Comparison of ENCODE assay signal across 17 cellular contexts in genomic region chr5:176780951-176781350, GRCh38. TPM values are rescaled to one million over a fixed set of nuclear protein-coding genes. Genes with fewer than 3 reads are reported as not detected.
A peak's percentile ranks its signal among the peaks of the same experiment; 100 is the strongest.
DNase-seq lines count a peak whose midpoint lies in the region; ATAC-seq and TF ChIP-seq lines count a peak whose summit lies in the region.
"Had no signal": no experiment of that assay in that cellular context is flagged by ENCODE, and none has a peak within 500 bp of the region (broad histone marks: within the 10 kb centered on the region; RNA-seq: fewer than 3 reads in every experiment).

No MANE protein-coding gene starts in this region.

- H4K20me1 ChIP-seq in SK-N-SH (ENCODE audit: insufficient read depth) = no peaks in the 10 kb centered on the region

- no peak overlapping the region for H3K4me3 ChIP-seq in neuronal stem cell (ENCODE audit: low read length in 2 of 2)
- no peak overlapping the region for H3K4me3 ChIP-seq in SK-N-SH (ENCODE audit: low read depth in 2 of 2, low read length in 1 of 2)
- H3K4me3 ChIP-seq: psoas muscle, SK-N-MC had no signal

- POLR2A ChIA-PET in SK-N-SH (lab: Yijun Ruan, JAX) = no interaction called here

- H3K9ac ChIP-seq in neuronal stem cell (ENCODE audit: low read depth, low read length, poor library complexity) (no peak overlapping the region), SK-N-SH (no peak overlapping the region)

- no peak overlapping the region for H2AK5ac ChIP-seq in neuronal stem cell (ENCODE audit: low read depth, low read length)

- TF ChIP-seq CTCF in SK-N-SH (IDR thresholded peaks at IDR 0.05) = no peak

- no peaks in the 10 kb centered on the region for H3F3A ChIP-seq in SK-N-SH (replicated peaks; ENCODE audit: insufficient read depth)

- no peak overlapping the region for H3K27ac Mint-ChIP-seq in stimulated activated effector memory CD8-positive, alpha-beta T cell treated with anti-CD3 and anti-CD28 coated beads, Interleukin-12 subunit alpha, Interleukin-12 subunit beta, amount 100 ng/mL, for 72 hours
- no peak overlapping the region for H3K27ac Mint-ChIP-seq in stimulated activated naive B cell treated with anti-CD40 and anti-IgM and Interleukin-4, amounts not matched to agents 10 μg/mL and 1 μg/mL and 100 μg/mL, for 72 hours
- H3K27ac Mint-ChIP-seq: activated CD4-positive, alpha-beta T cell treated with anti-CD3 and anti-CD28 coated beads, Interleukin-2, amount 10 ng/mL, durations not matched to agents 7 days and 5 days; activated T-cell treated with anti-CD3 and anti-CD28 coated beads, Interleukin-2, amount 50 U/mL, for 24 hours; effector memory CD8-positive, alpha-beta T cell; naive thymus-derived CD4-positive, alpha-beta T cell had no signal

- H2BK5ac ChIP-seq in neuronal stem cell (ENCODE audit: low read length) = no peak overlapping the region

- H3K9me3 Mint-ChIP-seq in stimulated activated effector memory CD8-positive, alpha-beta T cell treated with anti-CD3 and anti-CD28 coated beads, Interleukin-12 subunit alpha, Interleukin-12 subunit beta, amount 100 ng/mL, for 72 hours = no peaks in the 10 kb centered on the region
- H3K9me3 Mint-ChIP-seq in stimulated activated naive B cell treated with anti-CD40 and anti-IgM and Interleukin-4, amounts not matched to agents 10 μg/mL and 1 μg/mL and 100 μg/mL, for 72 hours = no peaks in the 10 kb centered on the region
- H3K9me3 Mint-ChIP-seq: activated CD4-positive, alpha-beta T cell treated with anti-CD3 and anti-CD28 coated beads, Interleukin-2, amount 10 ng/mL, durations not matched to agents 7 days and 5 days; activated T-cell treated with anti-CD3 and anti-CD28 coated beads, Interleukin-2, amount 50 U/mL, for 24 hours; effector memory CD8-positive, alpha-beta T cell had no signal

- H3K27me3 Mint-ChIP-seq in stimulated activated naive B cell treated with anti-CD40 and anti-IgM and Interleukin-4, amounts not matched to agents 10 μg/mL and 1 μg/mL and 100 μg/mL, for 72 hours = peaks cover 32 to 53% of the 10 kb centered on the region in 2 donors
- H3K27me3 Mint-ChIP-seq: activated CD4-positive, alpha-beta T cell treated with anti-CD3 and anti-CD28 coated beads, Interleukin-2, amount 10 ng/mL, durations not matched to agents 7 days and 5 days had no signal

- H3K27me3 ChIP-seq in neuronal stem cell (ENCODE audit: control insufficient read depth in 3 of 3, insufficient read depth in 3 of 3, low read depth in 1 of 3, low read length in 3 of 3) (peaks cover 0 to 79% (median 0%) of the 10 kb centered on the region in 3 experiments), SK-N-SH (ENCODE audit: insufficient read depth) (no peaks in the 10 kb centered on the region)

- H3K9me3 ChIP-seq in neuronal stem cell (replicated peaks in 1 of 2; ENCODE audit: control insufficient read depth in 2 of 2, insufficient read depth in 1 of 2, low read depth in 1 of 2, low read length in 2 of 2) = no peaks in the 10 kb centered on the region
- no peaks in the 10 kb centered on the region for H3K9me3 ChIP-seq in SK-N-SH
- H3K9me3 ChIP-seq: psoas muscle had no signal

- no peak for TF ChIP-seq RAD21 in SK-N-SH (IDR thresholded peaks at IDR 0.05; ENCODE audit: low read length)

- H2AFZ ChIP-seq in neuronal stem cell (ENCODE audit: low read length) = no peak overlapping the region
- H2AFZ ChIP-seq in SK-N-SH (ENCODE audit: low read depth) = no peak overlapping the region

- H3K4me1 ChIP-seq in neuronal stem cell (ENCODE audit: control insufficient read depth in 2 of 2, insufficient read depth in 1 of 2, low read depth in 1 of 2, low read length in 2 of 2) (peaks cover 0 to 7% of the 10 kb centered on the region in 2 donors), SK-N-SH (ENCODE audit: control insufficient read depth in 1 of 2, insufficient read depth in 2 of 2, low read depth in 1 of 2, low read length in 1 of 2) (peaks cover 0 to 11% of the 10 kb centered on the region in 2 experiments; a peak in 1 of 4 replicates)
- H3K4me1 ChIP-seq: psoas muscle had no signal

- H2BK15ac ChIP-seq in neuronal stem cell (ENCODE audit: low read length) = no peak overlapping the region

- no peak overlapping the region for H3K4me3 Mint-ChIP-seq in stimulated activated effector memory CD8-positive, alpha-beta T cell treated with anti-CD3 and anti-CD28 coated beads, Interleukin-12 subunit alpha, Interleukin-12 subunit beta, amount 100 ng/mL, for 72 hours
- H3K4me3 Mint-ChIP-seq in stimulated activated naive B cell treated with anti-CD40 and anti-IgM and Interleukin-4, amounts not matched to agents 10 μg/mL and 1 μg/mL and 100 μg/mL, for 72 hours = no peak overlapping the region
- H3K4me3 Mint-ChIP-seq: activated CD4-positive, alpha-beta T cell treated with anti-CD3 and anti-CD28 coated beads, Interleukin-2, amount 10 ng/mL, durations not matched to agents 7 days and 5 days; activated T-cell treated with anti-CD3 and anti-CD28 coated beads, Interleukin-2, amount 50 U/mL, for 24 hours; effector memory CD8-positive, alpha-beta T cell; naive thymus-derived CD4-positive, alpha-beta T cell had no signal

- H3K18ac ChIP-seq in neuronal stem cell (ENCODE audit: low read length) = no peak overlapping the region

- no peak overlapping the region for H3K4me2 ChIP-seq in neuronal stem cell (ENCODE audit: insufficient read depth, low read length, poor library complexity, severe bottlenecking)
- H3K4me2 ChIP-seq in SK-N-SH = no peak overlapping the region

- intact Hi-C loops in left cardiac atrium (cut with DNase I) = no loop called here

- no peaks in the 10 kb centered on the region for H3K79me1 ChIP-seq in neuronal stem cell (ENCODE audit: low read depth, low read length)

- no peak overlapping the region for H3K4ac ChIP-seq in neuronal stem cell (ENCODE audit: low read length)

- H3K27ac ChIP-seq in neuronal stem cell (replicated peaks; ENCODE audit: low read length) (no peak overlapping the region), SK-N-SH (ENCODE audit: low read depth in 2 of 2, low read length in 1 of 2) (no peak overlapping the region)
- H3K27ac ChIP-seq: psoas muscle, SK-N-MC had no signal

- CTCF ChIA-PET in SK-N-SH (lab: Yijun Ruan, JAX) = interaction anchor here (1.5 kb wide), 1 partner anchor 12 kb away, joined by 4 read pairs; no protein-coding TSS in a partner anchor

- no peaks in the 10 kb centered on the region for H3K4me1 Mint-ChIP-seq in stimulated activated effector memory CD8-positive, alpha-beta T cell treated with anti-CD3 and anti-CD28 coated beads, Interleukin-12 subunit alpha, Interleukin-12 subunit beta, amount 100 ng/mL, for 72 hours
- no peaks in the 10 kb centered on the region for H3K4me1 Mint-ChIP-seq in stimulated activated naive B cell treated with anti-CD40 and anti-IgM and Interleukin-4, amounts not matched to agents 10 μg/mL and 1 μg/mL and 100 μg/mL, for 72 hours

- H3K9me2 ChIP-seq in SK-N-SH = no peaks in the 10 kb centered on the region

- H4K91ac ChIP-seq in neuronal stem cell (ENCODE audit: low read depth, low read length, poor library complexity) = no peak overlapping the region

- DNase-seq in Ammon's horn (ENCODE audit: low spot score) (peak; percentile 31), NCI-H748 treated with DMSO at 0.1 percent for 48 hours (lab: John Stamatoyannopoulos, UW) (peak; percentile 17), left cardiac atrium (peak; percentile 33), neuronal stem cell (ENCODE audit: low spot score) (no peak), SK-N-SH (no peak)
- no peak for DNase-seq in stimulated activated effector memory CD8-positive, alpha-beta T cell treated with anti-CD3 and anti-CD28 coated beads, Interleukin-12 subunit alpha, Interleukin-12 subunit beta, amount 100 ng/mL, for 72 hours (ENCODE audit: low spot score in 2 of 2)
- DNase-seq in stimulated activated naive B cell treated with anti-CD40 and anti-IgM and Interleukin-4, amounts not matched to agents 10 μg/mL and 1 μg/mL and 100 μg/mL, for 72 hours = no peak
- DNase-seq: activated CD4-positive, alpha-beta T cell treated with anti-CD3 and anti-CD28 coated beads, Interleukin-2, amount 10 ng/mL, durations not matched to agents 7 days and 5 days; effector memory CD8-positive, alpha-beta T cell; kidney glomerular epithelial cell; naive thymus-derived CD4-positive, alpha-beta T cell; OCI-M1; psoas muscle had no signal

- H3K79me2 ChIP-seq in SK-N-SH (ENCODE audit: insufficient read depth) = no peaks in the 10 kb centered on the region

- ATAC-seq in left cardiac atrium (peak; percentile 68 to 74), GM18861 (IDR thresholded peaks at IDR 0.05; ENCODE audit: unreplicated experiment) (no peak)
- no peak for ATAC-seq in stimulated activated effector memory CD8-positive, alpha-beta T cell treated with anti-CD3 and anti-CD28 coated beads, Interleukin-12 subunit alpha, Interleukin-12 subunit beta, amount 100 ng/mL, for 72 hours
- no peak for ATAC-seq in stimulated activated naive B cell treated with anti-CD40 and anti-IgM and Interleukin-4, amounts not matched to agents 10 μg/mL and 1 μg/mL and 100 μg/mL, for 72 hours (replicated peaks)
- ATAC-seq: effector memory CD8-positive, alpha-beta T cell; naive thymus-derived CD4-positive, alpha-beta T cell; psoas muscle had no signal

- H3K36me3 ChIP-seq in neuronal stem cell (replicated peaks in 1 of 2; ENCODE audit: control insufficient read depth in 2 of 2, insufficient read depth in 2 of 2, low read length in 2 of 2) (no peaks in the 10 kb centered on the region), SK-N-SH (replicated peaks in 1 of 2; ENCODE audit: control insufficient read depth in 1 of 2, insufficient read depth in 2 of 2, low read length in 1 of 2) (no peaks in the 10 kb centered on the region)

- no peak for TF ChIP-seq EP300 in SK-N-SH (IDR thresholded peaks at IDR 0.05; ENCODE audit: borderline replicate concordance in 1 of 2, low read depth in 1 of 2, low read length in 1 of 2)

- no peaks in the 10 kb centered on the region for H3K36me3 Mint-ChIP-seq in stimulated activated effector memory CD8-positive, alpha-beta T cell treated with anti-CD3 and anti-CD28 coated beads, Interleukin-12 subunit alpha, Interleukin-12 subunit beta, amount 100 ng/mL, for 72 hours
- no peaks in the 10 kb centered on the region for H3K36me3 Mint-ChIP-seq in stimulated activated naive B cell treated with anti-CD40 and anti-IgM and Interleukin-4, amounts not matched to agents 10 μg/mL and 1 μg/mL and 100 μg/mL, for 72 hours
- H3K36me3 Mint-ChIP-seq: naive thymus-derived CD4-positive, alpha-beta T cell had no signal

- no peak overlapping the region for H4K8ac ChIP-seq in neuronal stem cell (ENCODE audit: low read depth, low read length)

- no CpG with 5 or more reads among the region's 15 CpGs for WGBS in neuronal stem cell (ENCODE audit: extremely low coverage in 2 of 2, insufficient read length in 2 of 2, insufficient replicate concordance in 1 of 2), 2 donors
- 84% methylated on average over 15 of the region's 15 CpGs for WGBS in SK-N-SH (ENCODE audit: low lambda C conversion rate)

- H2BK12ac ChIP-seq in neuronal stem cell (ENCODE audit: low read length) = no peak overlapping the region

- no peak overlapping the region for H3K14ac ChIP-seq in neuronal stem cell (ENCODE audit: low read length)

- H2BK120ac ChIP-seq in neuronal stem cell (ENCODE audit: low read depth, low read length) = no peak overlapping the region

- H3K23ac ChIP-seq in neuronal stem cell (ENCODE audit: low read depth, low read length, poor library complexity) = peak overlapping the region; percentile 56

RNA-seq across cellular contexts. Expression of gene UNC5A, which starts 29.4 kb away (rescaled TPM):
- under 1 TPM; 0.35 to 0.50 TPM for total RNA-seq in left cardiac atrium
- 1.3 TPM for polyA plus RNA-seq in neuronal stem cell (2013, experiment 1 of 2)
- polyA plus RNA-seq in neuronal stem cell (2013, experiment 2 of 2) = 1.4 TPM
- polyA plus RNA-seq in SK-N-SH (2012; rRNA removed) = 0.46 and 0.55 TPM in 2 replicates
- polyA plus RNA-seq in SK-N-SH (2012; cell fraction: cytosol; rRNA removed) = 0.27 and 0.98 TPM in 2 replicates
- polyA plus RNA-seq in SK-N-SH (2012; cell fraction: nucleus; rRNA removed) = 0.74 and 1.4 TPM in 2 replicates
- total RNA-seq: activated CD4-positive, alpha-beta T cell treated with anti-CD3 and anti-CD28 coated beads, Interleukin-2, amount 10 ng/mL, durations not matched to agents 7 days and 5 days; naive thymus-derived CD4-positive, alpha-beta T cell; NCI-H460 had no signal
- polyA plus RNA-seq: naive thymus-derived CD4-positive, alpha-beta T cell had no signal

Comparison
In these comparisons a context has a peak if more than half of its experiments do, and no peak if none do; other contexts are left out.
1. DNase-seq: peak in Ammon's horn (single experiment), NCI-H748 treated with DMSO at 0.1 percent for 48 hours (single experiment) and left cardiac atrium (single experiment); none in neuronal stem cell (single experiment), SK-N-SH (single experiment), stimulated activated effector memory CD8-positive, alpha-beta T cell treated with anti-CD3 and anti-CD28 coated beads, Interleukin-12 subunit alpha, Interleukin-12 subunit beta, amount 100 ng/mL, for 72 hours (0 of 2) and stimulated activated naive B cell treated with anti-CD40 and anti-IgM and Interleukin-4, amounts not matched to agents 10 μg/mL and 1 μg/mL and 100 μg/mL, for 72 hours (single experiment).
2. ATAC-seq: peak in left cardiac atrium (2 of 2); none in GM18861 (single experiment), stimulated activated effector memory CD8-positive, alpha-beta T cell treated with anti-CD3 and anti-CD28 coated beads, Interleukin-12 subunit alpha, Interleukin-12 subunit beta, amount 100 ng/mL, for 72 hours (single experiment) and stimulated activated naive B cell treated with anti-CD40 and anti-IgM and Interleukin-4, amounts not matched to agents 10 μg/mL and 1 μg/mL and 100 μg/mL, for 72 hours (0 of 2).